ENCODE assay signal across 7 cellular contexts in genomic region chr19:54137913-54138776, GRCh38. TPM values are rescaled to one million over a fixed set of nuclear protein-coding genes. Genes with fewer than 3 reads are reported as not detected.
DNase-seq lines count a peak whose midpoint lies in the region; ATAC-seq and TF ChIP-seq lines count a peak whose summit lies in the region.
"Had no signal": no experiment of that assay in that cellular context is flagged by ENCODE, and none has a peak within 500 bp of the region (broad histone marks: within the 10 kb centered on the region; RNA-seq: fewer than 3 reads in every experiment).

No MANE protein-coding gene starts in this region.

- peaks cover 8% of the 10 kb centered on the region for H3K36me3 ChIP-seq in left ventricle myocardium inferior
- H3K36me3 ChIP-seq in suprapubic skin, result peaks cover 22% of the 10 kb centered on the region

- H3K27ac ChIP-seq in VCaP, result peak overlapping the region; percentile 97
- H3K27ac ChIP-seq in left ventricle myocardium inferior (replicated peaks), result peak overlapping the region; percentile 97
- H3K27ac ChIP-seq in suprapubic skin, result peak overlapping the region; percentile 98

- 11% methylated on average over 3 of the region's 90 CpGs for WGBS in suprapubic skin

- peak; percentile 44 for DNase-seq in GM03348 (ENCODE audit: low spot score)
- no peak for DNase-seq in left ventricle myocardium inferior
- no peak for DNase-seq in suprapubic skin (ENCODE audit: low spot score in 2 of 2)

- TF ChIP-seq CTCF in VCaP (conservative IDR thresholded peaks at IDR 0.05), result peak; percentile 39
- peak; percentile 15 for TF ChIP-seq CTCF in left ventricle myocardium inferior (IDR thresholded peaks at IDR 0.05; ENCODE audit: borderline replicate concordance)
- TF ChIP-seq CTCF in suprapubic skin (IDR thresholded peaks at IDR 0.05), result no peak

- H3K4me1 ChIP-seq in left ventricle myocardium inferior, result peaks cover 57% of the 10 kb centered on the region
- peaks cover 51% of the 10 kb centered on the region for H3K4me1 ChIP-seq in suprapubic skin

- ATAC-seq in GM18511 (IDR thresholded peaks at IDR 0.05; ENCODE audit: unreplicated experiment), result no peak
- no peak for ATAC-seq in GM21515 (IDR thresholded peaks at IDR 0.05; ENCODE audit: unreplicated experiment)

- intact Hi-C loops in left ventricle myocardium inferior (cut with micrococcal nuclease), result no loop called here

- H3K27me3 ChIP-seq in left ventricle myocardium inferior (ENCODE audit: low read depth) (no peaks in the 10 kb centered on the region), suprapubic skin (no peaks in the 10 kb centered on the region)

- H3K4me3 ChIP-seq in left ventricle myocardium inferior (peak overlapping the region; percentile 99), suprapubic skin (peak overlapping the region; percentile 100)

- no peaks in the 10 kb centered on the region for H3K9me3 ChIP-seq in left ventricle myocardium inferior (replicated peaks)
- H3K9me3 ChIP-seq in suprapubic skin, result no peaks in the 10 kb centered on the region

- TF ChIP-seq EP300 in suprapubic skin (IDR thresholded peaks at IDR 0.05), result no peak

- no peak for TF ChIP-seq POLR2A in suprapubic skin (IDR thresholded peaks at IDR 0.05)

RNA-seq across cellular contexts. Expression of gene CNOT3, which starts 0.6 kb away (rescaled TPM):
- 19.5 TPM for total RNA-seq in left ventricle myocardium inferior
- total RNA-seq in suprapubic skin, result 10 to 100 TPM; 27.3 to 40.7 (median 35.2) TPM

RNA-seq across cellular contexts. Expression of gene LENG1, which starts 21.4 kb away (rescaled TPM):
- total RNA-seq in left ventricle myocardium inferior (7.3 TPM), suprapubic skin (1 to 10 TPM; 2.6 to 4.6 (median 4.0) TPM)

RNA-seq across cellular contexts. Expression of gene PRPF31, which starts 22.6 kb away (rescaled TPM):
- 39.5 TPM for total RNA-seq in left ventricle myocardium inferior
- total RNA-seq in suprapubic skin, result 10 to 100 TPM; 49.6 to 75.3 (median 55.4) TPM

RNA-seq across cellular contexts. Expression of gene TFPT, which starts 22.7 kb away (rescaled TPM):
- 14.5 TPM for total RNA-seq in left ventricle myocardium inferior
- total RNA-seq in suprapubic skin, result 10 to 100 TPM in 3 of 4 donors, 1 to 10 TPM in 1; 7.8 to 16.5 (median 11.5) TPM

RNA-seq across cellular contexts. Expression of gene TMC4, which starts 34.8 kb away (rescaled TPM):
- total RNA-seq in left ventricle myocardium inferior, result 2.2 TPM
- total RNA-seq in suprapubic skin, result 10 to 100 TPM in 2 of 4 donors, 1 to 10 TPM in 2; 3.4 to 22.8 (median 9.0) TPM
- total RNA-seq: SK-MEL-5 had no signal

Comparison
In these comparisons a context has a peak if more than half of its experiments do, and no peak if none do; other contexts are left out.
1. CTCF ChIP-seq: peak in VCaP (single experiment) and left ventricle myocardium inferior (single experiment); none in suprapubic skin (0 of 2).
2. Peak in every context shown above with its lines, with median percentiles within 50 percentile points of each other: H3K27ac ChIP-seq.